In the genomic region with DNA sequence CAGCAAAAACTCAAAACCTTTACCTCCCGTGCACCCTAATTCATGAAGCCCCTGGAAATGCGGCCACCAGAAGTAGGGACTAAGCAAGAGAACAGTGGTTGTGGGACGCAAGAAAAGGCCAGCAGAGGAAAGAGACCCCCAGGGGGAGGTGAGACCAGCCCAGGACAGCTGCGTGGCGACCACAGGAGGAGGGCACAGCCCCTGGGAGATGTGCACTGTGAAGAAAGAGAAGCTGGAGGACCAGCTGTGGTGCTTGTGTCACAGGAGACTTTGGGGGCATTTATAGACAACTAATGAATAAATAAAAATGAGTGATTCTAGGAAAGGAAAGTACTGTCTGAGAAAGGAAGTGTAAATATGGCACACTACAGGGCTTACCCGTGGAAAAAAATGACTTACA, we compare ENCODE assay signal across 14 cellular contexts.
"Had no signal": no experiment of that assay in that cellular context is flagged by ENCODE, and none has a peak within 500 bp of the region (broad histone marks: within the 10 kb centered on the region; RNA-seq: fewer than 3 reads in every experiment).

No MANE protein-coding gene starts in this region.

- ATAC-seq: left colon, left ventricle myocardium superior had no signal

- H3K27ac ChIP-seq: hepatocyte had no signal

- DNase-seq: effector CD4-positive, alpha-beta T cell; endodermal cell; erythroblast; foreskin melanocyte; left colon; left ventricle myocardium superior; mesenchymal stem cell; naive B cell; small intestine; stimulated activated CD4-positive, alpha-beta T cell treated with anti-CD3 and anti-CD28 coated beads, Interleukin-2, amount 100 ng/mL, for 48 hours; stimulated activated naive CD4-positive, alpha-beta T cell treated with Interleukin-2 at 50 U/mL for 16 hours; trophoblast cell had no signal

- H3K4me3 ChIP-seq: hepatocyte, lung had no signal

- H3K27me3 ChIP-seq: hepatocyte had no signal
